Comparison of ENCODE assay signal across 1 cellular context in the genomic region with DNA sequence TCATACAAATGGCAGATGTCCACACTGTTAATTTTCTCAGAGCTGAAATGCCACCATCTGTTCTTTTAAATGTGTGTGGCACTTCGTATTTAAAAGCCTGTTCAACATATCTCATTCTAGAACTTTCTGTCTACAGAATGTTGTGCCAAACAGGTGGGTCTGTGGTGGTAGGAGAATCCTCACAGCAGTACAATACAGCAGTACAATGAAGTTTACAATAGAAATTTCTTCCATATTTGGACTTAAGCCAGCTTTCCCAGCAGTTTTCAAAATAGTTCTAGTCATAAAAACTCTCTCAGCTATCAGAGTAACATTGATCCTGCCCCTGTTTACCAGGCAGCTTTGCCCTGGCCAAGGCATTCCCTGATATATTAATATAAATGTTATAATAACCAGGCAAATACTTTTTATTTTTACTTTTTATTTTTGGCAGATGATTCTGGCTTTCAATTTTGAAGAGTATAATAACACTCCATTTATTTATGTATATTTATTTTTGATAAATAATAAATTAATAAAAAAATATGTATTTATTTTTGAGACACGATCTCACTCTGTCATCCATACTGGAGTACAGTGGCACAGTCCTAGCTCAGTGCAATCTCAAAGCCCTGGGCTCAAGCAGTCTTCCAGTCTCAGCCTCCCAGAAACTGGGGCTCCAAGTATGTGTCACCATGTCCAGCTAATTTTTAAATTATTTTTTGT.
TF ChIP-seq lines count a peak whose summit lies in the region.

No MANE protein-coding gene starts in this region.

TF ChIP-seq in HepG2, 621 proteins besides CTCF, POLR2A, EP300 and RAD21 (continued from another document):
- TF ChIP-seq ZIK1 (CRISPR knock-in tag; IDR thresholded peaks at IDR 0.05; ENCODE audit: borderline replicate concordance, low read depth) (no peak), ZNF788 (CRISPR knock-in tag; IDR thresholded peaks at IDR 0.05; ENCODE audit: borderline replicate concordance) (no peak), ZBTB8A (CRISPR knock-in tag; IDR thresholded peaks at IDR 0.05; ENCODE audit: borderline replicate concordance, low read depth) (no peak)
